Comparison of ENCODE assay signal across 15 cellular contexts in the genomic region with DNA sequence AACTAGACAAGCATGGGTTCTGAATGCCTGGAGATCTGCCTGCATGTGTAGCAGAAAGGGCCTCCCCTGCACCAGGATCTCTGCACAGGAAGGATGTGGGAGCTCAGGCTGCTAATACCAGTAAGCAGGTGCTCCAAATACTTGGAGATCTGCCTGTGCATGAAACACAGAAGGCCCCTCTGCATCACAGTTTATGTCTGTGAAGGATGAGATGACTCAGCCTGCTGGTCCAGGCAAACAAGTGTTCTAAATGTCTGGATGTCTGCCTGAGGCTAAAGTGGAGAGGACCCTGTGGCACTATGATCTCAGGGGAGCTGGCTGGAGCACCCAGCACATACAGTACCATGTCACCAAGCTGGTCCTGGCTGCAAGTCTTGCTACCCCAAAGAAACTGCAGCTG.
A peak's percentile ranks its signal among the peaks of the same experiment; 100 is the strongest.
DNase-seq lines count a peak whose midpoint lies in the region; ATAC-seq and TF ChIP-seq lines count a peak whose summit lies in the region.
"Had no signal": no experiment of that assay in that cellular context is flagged by ENCODE, and none has a peak within 500 bp of the region (broad histone marks: within the 10 kb centered on the region; RNA-seq: fewer than 3 reads in every experiment).

No MANE protein-coding gene starts in this region.

- H3K4me3 Mint-ChIP-seq in activated CD4-positive, alpha-beta memory T cell treated with anti-CD3 and anti-CD28 coated beads for 36 hours: no peak overlapping the region
- H3K4me3 Mint-ChIP-seq: CD8-positive, alpha-beta memory T cell had no signal

- ATAC-seq in HG02884 (IDR thresholded peaks at IDR 0.05; ENCODE audit: unreplicated experiment) (no peak), GM21786 (IDR thresholded peaks at IDR 0.05; ENCODE audit: unreplicated experiment) (no peak)

- intact Hi-C loops in activated CD4-positive, alpha-beta memory T cell treated with anti-CD3 and anti-CD28 coated beads for 36 hours (cut with micrococcal nuclease): no loop called here

- H3K36me3 Mint-ChIP-seq in activated CD4-positive, alpha-beta memory T cell treated with anti-CD3 and anti-CD28 coated beads for 36 hours: no peaks in the 10 kb centered on the region
- H3K36me3 Mint-ChIP-seq: CD8-positive, alpha-beta memory T cell had no signal

- no peaks in the 10 kb centered on the region for H3K4me1 Mint-ChIP-seq in activated CD4-positive, alpha-beta memory T cell treated with anti-CD3 and anti-CD28 coated beads for 36 hours (ENCODE audit: low read depth)
- H3K4me1 Mint-ChIP-seq: CD8-positive, alpha-beta memory T cell had no signal

- CTCF ChIA-PET in activated CD4-positive, alpha-beta memory T cell treated with anti-CD3 and anti-CD28 coated beads for 36 hours (lab: Charles Lee): no interaction called here

- peaks cover 24% of the 10 kb centered on the region for H3K9me3 Mint-ChIP-seq in activated CD4-positive, alpha-beta memory T cell treated with anti-CD3 and anti-CD28 coated beads for 36 hours

- POLR2A ChIA-PET in activated CD4-positive, alpha-beta memory T cell treated with anti-CD3 and anti-CD28 coated beads for 36 hours (lab: Charles Lee): no interaction called here

- no peaks in the 10 kb centered on the region for H3K27me3 Mint-ChIP-seq in activated CD4-positive, alpha-beta memory T cell treated with anti-CD3 and anti-CD28 coated beads for 36 hours
- H3K27me3 Mint-ChIP-seq: CD8-positive, alpha-beta memory T cell had no signal

- DNase-seq in HT1080 (ENCODE audit: low read depth) (peak; percentile 73), T1000 (lab: John Stamatoyannopoulos, UW) (peak; percentile 27), epithelial cell of esophagus (ENCODE audit: low read depth) (peak; percentile 81), pulmonary artery endothelial cell (ENCODE audit: low read depth, low spot score) (peak; percentile 24), NCI-H187 (lab: John Stamatoyannopoulos, UW) (no peak)
- DNase-seq in activated CD4-positive, alpha-beta memory T cell treated with anti-CD3 and anti-CD28 coated beads for 36 hours: no peak
- DNase-seq: CD8-positive, alpha-beta memory T cell; NCI-H1092; NCI-H1694 treated with DMSO at 0.1 percent for 48 hours; NCI-H510A treated with DMSO at 0.1 percent for 48 hours; SIG-M5 had no signal

- H3K4me3 ChIP-seq in epithelial cell of esophagus (ENCODE audit: low read length): no peak overlapping the region
- H3K4me3 ChIP-seq: BLaER1, HAP-1 had no signal

- TF ChIP-seq CTCF in epithelial cell of esophagus (IDR thresholded peaks at IDR 0.05; ENCODE audit: insufficient read depth, low read depth, low read length, missing control alignments): no peak

- no peak overlapping the region for H3K27ac Mint-ChIP-seq in activated CD4-positive, alpha-beta memory T cell treated with anti-CD3 and anti-CD28 coated beads for 36 hours
- H3K27ac Mint-ChIP-seq: CD8-positive, alpha-beta memory T cell had no signal

Comparison
In these comparisons a context has a peak if more than half of its experiments do, and no peak if none do; other contexts are left out.
1. DNase-seq: peak in HT1080 (single experiment), T1000 (single experiment), epithelial cell of esophagus (single experiment) and pulmonary artery endothelial cell (single experiment); none in activated CD4-positive, alpha-beta memory T cell treated with anti-CD3 and anti-CD28 coated beads for 36 hours (single experiment) and NCI-H187 (0 of 2).